ENCODE assay signal across 8 cellular contexts in the genomic region with DNA sequence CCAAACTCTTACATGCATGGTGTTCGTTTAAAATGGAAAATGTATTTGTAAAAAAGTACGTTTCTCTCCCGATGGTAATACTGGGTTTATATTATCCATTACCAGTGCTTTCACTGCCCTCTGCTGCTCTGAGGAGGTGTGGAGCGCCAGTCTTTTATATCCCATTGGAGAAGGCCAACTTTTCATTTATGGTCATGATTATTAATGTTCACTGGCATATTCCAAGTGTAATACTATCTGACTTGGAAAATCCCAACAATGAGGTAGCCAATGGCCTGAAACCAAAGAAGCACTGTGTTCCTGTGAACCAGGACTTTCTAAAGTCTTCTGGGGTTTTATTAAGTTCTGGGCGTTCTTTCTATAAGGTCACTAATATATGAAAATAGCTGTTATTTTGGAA.
DNase-seq lines count a peak whose midpoint lies in the region; ATAC-seq, FAIRE-seq and TF ChIP-seq lines count a peak whose summit lies in the region.

No MANE protein-coding gene starts in this region.

- H3K4me3 ChIP-seq in A673 (ENCODE audit: low read depth, low read length, poor library complexity, severe bottlenecking) (no peak overlapping the region), GM23338 (no peak overlapping the region), OCI-LY7 (ENCODE audit: low read depth, low read length, poor library complexity, severe bottlenecking) (no peak overlapping the region), endothelial cell of umbilical vein (replicated peaks in 1 of 3; ENCODE audit: insufficient read depth in 1 of 3, low read depth in 1 of 3, low read length in 3 of 3) (no peak overlapping the region)

- H3K27me3 Mint-ChIP-seq in GM23338 (ENCODE audit: insufficient read depth, low read depth, poor library complexity) (no peaks in the 10 kb centered on the region), nephron (ENCODE audit: low read depth) (no peaks in the 10 kb centered on the region)
- no peaks in the 10 kb centered on the region for H3K27me3 Mint-ChIP-seq in activated naive CD8-positive, alpha-beta T cell treated with anti-CD3 and anti-CD28 coated beads, Interleukin-2, amount 50 U/mL, for 24 hours

- peaks cover 23% of the 10 kb centered on the region for H3K4me1 Mint-ChIP-seq in GM23338
- peaks cover 68% of the 10 kb centered on the region for H3K4me1 Mint-ChIP-seq in nephron
- peaks cover 9% of the 10 kb centered on the region for H3K4me1 Mint-ChIP-seq in activated naive CD8-positive, alpha-beta T cell treated with anti-CD3 and anti-CD28 coated beads, Interleukin-2, amount 50 U/mL, for 24 hours

- H3K9me3 Mint-ChIP-seq in GM23338 (no peaks in the 10 kb centered on the region), nephron (no peaks in the 10 kb centered on the region)
- no peaks in the 10 kb centered on the region for H3K9me3 Mint-ChIP-seq in activated naive CD8-positive, alpha-beta T cell treated with anti-CD3 and anti-CD28 coated beads, Interleukin-2, amount 50 U/mL, for 24 hours

- TF ChIP-seq CTCF in A673 (conservative IDR thresholded peaks at IDR 0.05; ENCODE audit: low read depth, low read length) (peak; percentile 73), GM23338 (conservative IDR thresholded peaks at IDR 0.05; ENCODE audit: low read depth in 2 of 2) (peak; percentile 88 to 92), OCI-LY7 (conservative IDR thresholded peaks at IDR 0.05; ENCODE audit: low read length) (peak; percentile 61), endothelial cell of umbilical vein (IDR thresholded peaks at IDR 0.05; ENCODE audit: extremely low read depth in 1 of 2, insufficient read depth in 1 of 2, low read depth in 1 of 2, low read length in 2 of 2) (peak; percentile 48 to 54), nephron (IDR thresholded peaks at IDR 0.05; ENCODE audit: unreplicated experiment in 3 of 3) (peak; percentile 64 to 69 (median 68))

- intact Hi-C loops in A673 (cut with micrococcal nuclease; ENCODE audit: unreplicated experiment) (loop anchor here (1.0 to 10.0 kb wide), 3 partner anchors 197 to 305 kb away; no protein-coding TSS in a partner anchor), OCI-LY7 (cut with micrococcal nuclease; ENCODE audit: unreplicated experiment) (no loop called here), endothelial cell of umbilical vein (cut with micrococcal nuclease) (loop anchor here (1.0 to 5.0 kb wide), 5 partner anchors 81 to 305 kb away; partner anchors contain the start of genes SEC24D and SYNPO2)

- H3K27ac ChIP-seq in A673 (ENCODE audit: low read depth, low read length, poor library complexity, severe bottlenecking): no peak overlapping the region
- H3K27ac ChIP-seq in GM23338 (ENCODE audit: low read depth): no peak overlapping the region
- no peak overlapping the region for H3K27ac ChIP-seq in OCI-LY7 (ENCODE audit: low read depth, low read length, poor library complexity, severe bottlenecking)
- no peak overlapping the region for H3K27ac ChIP-seq in endothelial cell of umbilical vein (ENCODE audit: insufficient read depth, low read depth, low read length)

- peak; percentile 68 for DNase-seq in A673 (ENCODE audit: low spot score)
- peak; percentile 56 for DNase-seq in GM23338 (ENCODE audit: low spot score)
- DNase-seq in OCI-LY7 (ENCODE audit: low spot score): peak; percentile 4
- peak; percentile 72 for DNase-seq in endothelial cell of umbilical vein (ENCODE audit: low read depth, low spot score)
- no peak for DNase-seq in activated naive CD8-positive, alpha-beta T cell treated with anti-CD3 and anti-CD28 coated beads, Interleukin-2, amount 50 U/mL, for 24 hours
- no peak for DNase-seq in KG1 (lab: John Stamatoyannopoulos, UW)

- no peak for TF ChIP-seq POLR2A in endothelial cell of umbilical vein (IDR thresholded peaks at IDR 0.05; ENCODE audit: low read depth, low read length)

- H3K36me3 Mint-ChIP-seq in GM23338 (ENCODE audit: low read depth): no peaks in the 10 kb centered on the region
- H3K36me3 Mint-ChIP-seq in nephron (ENCODE audit: low read depth): no peaks in the 10 kb centered on the region
- no peaks in the 10 kb centered on the region for H3K36me3 Mint-ChIP-seq in activated naive CD8-positive, alpha-beta T cell treated with anti-CD3 and anti-CD28 coated beads, Interleukin-2, amount 50 U/mL, for 24 hours (ENCODE audit: low read depth)

- H3K9me3 ChIP-seq in A673 (ENCODE audit: low read depth, low read length, poor library complexity, severe bottlenecking) (no peaks in the 10 kb centered on the region), OCI-LY7 (ENCODE audit: low read length) (no peaks in the 10 kb centered on the region), endothelial cell of umbilical vein (replicated peaks; ENCODE audit: control insufficient read depth, insufficient read depth, low read length) (no peaks in the 10 kb centered on the region)

- H3F3A ChIP-seq in GM23338 (replicated peaks; ENCODE audit: low read depth): no peaks in the 10 kb centered on the region

- H3K4me1 ChIP-seq in A673 (ENCODE audit: insufficient read depth, low read length, poor library complexity, severe bottlenecking) (no peaks in the 10 kb centered on the region), GM23338 (ENCODE audit: insufficient read depth) (peaks cover 20% of the 10 kb centered on the region), OCI-LY7 (ENCODE audit: insufficient read depth, low read length, poor library complexity, severe bottlenecking) (no peaks in the 10 kb centered on the region), endothelial cell of umbilical vein (ENCODE audit: control insufficient read depth, extremely low read depth, insufficient read depth, low read length) (no peaks in the 10 kb centered on the region)

- dilution Hi-C loops in endothelial cell of umbilical vein (cut with MboI; ENCODE audit: extremely low pct_ligation_motif_present, low sequenced_read_pairs): no loop called here

- H3K4me3 Mint-ChIP-seq in GM23338: no peak overlapping the region
- H3K4me3 Mint-ChIP-seq in nephron: peak overlapping the region in 1 of 3 experiments; percentile 65
- H3K4me3 Mint-ChIP-seq in activated naive CD8-positive, alpha-beta T cell treated with anti-CD3 and anti-CD28 coated beads, Interleukin-2, amount 50 U/mL, for 24 hours: no peak overlapping the region

- H3K27ac Mint-ChIP-seq in GM23338 (no peak overlapping the region), nephron (peak overlapping the region; percentile 78 to 95 (median 88))
- H3K27ac Mint-ChIP-seq in activated naive CD8-positive, alpha-beta T cell treated with anti-CD3 and anti-CD28 coated beads, Interleukin-2, amount 50 U/mL, for 24 hours: no peak overlapping the region

- peak; percentile 81 for FAIRE-seq in endothelial cell of umbilical vein (lab: Jason Lieb, UNC)

- H3K27me3 ChIP-seq in A673 (replicated peaks; ENCODE audit: insufficient read depth, low read depth, low read length, poor library complexity) (no peaks in the 10 kb centered on the region), GM23338 (ENCODE audit: insufficient read depth) (no peaks in the 10 kb centered on the region), endothelial cell of umbilical vein (ENCODE audit: control insufficient read depth in 2 of 2, insufficient read depth in 2 of 2, low read length in 2 of 2) (no peaks in the 10 kb centered on the region)

- no peak overlapping the region for H2AFZ ChIP-seq in GM23338
- peak overlapping the region; percentile 15; the same call in 1 of the 2 replicates for H2AFZ ChIP-seq in OCI-LY7 (ENCODE audit: low read length)
- peak overlapping the region; percentile 20 for H2AFZ ChIP-seq in endothelial cell of umbilical vein (ENCODE audit: low read depth, low read length)

- CTCF ChIA-PET in A673 (lab: Charles Lee) (no interaction called here), OCI-LY7 (lab: Charles Lee; ENCODE audit: unreplicated experiment) (no interaction called here), endothelial cell of umbilical vein (lab: Charles Lee) (interaction anchor here (0.5 to 7.3 kb wide), 19 partner anchors 15 to 545 kb away, joined by 3 to 79 read pairs (median 4); partner anchors contain the start of genes METTL14 and SYNPO2)

- H3K79me2 ChIP-seq in GM23338 (replicated peaks; ENCODE audit: insufficient read depth) (no peaks in the 10 kb centered on the region), OCI-LY7 (ENCODE audit: insufficient read depth, low read depth, low read length) (no peaks in the 10 kb centered on the region), endothelial cell of umbilical vein (ENCODE audit: control insufficient read depth, insufficient read depth, low read length) (no peaks in the 10 kb centered on the region)

- BruUV-seq in A673 (replicated peaks; lab: Mats Ljungman, UMichigan) (no TSS peak), OCI-LY7 (replicated peaks; lab: Mats Ljungman, UMichigan) (no TSS peak), endothelial cell of umbilical vein (replicated peaks; lab: Mats Ljungman, UMichigan) (no TSS peak)

- H4K20me1 ChIP-seq in GM23338 (replicated peaks; ENCODE audit: insufficient read depth) (no peaks in the 10 kb centered on the region), OCI-LY7 (ENCODE audit: insufficient read depth, low read length) (no peaks in the 10 kb centered on the region), endothelial cell of umbilical vein (replicated peaks; ENCODE audit: control insufficient read depth, extremely low read depth, insufficient read depth, low read length) (no peaks in the 10 kb centered on the region)

- H3K9ac ChIP-seq in endothelial cell of umbilical vein (replicated peaks; ENCODE audit: extremely low read depth, insufficient read depth, low read length): no peak overlapping the region

- POLR2A ChIA-PET in A673 (lab: Charles Lee; ENCODE audit: low non-redundant PET): interaction anchor here (0.6 kb wide), 1 partner anchor 224 kb away, joined by 4 read pairs; no protein-coding TSS in a partner anchor
- POLR2A ChIA-PET in OCI-LY7 (lab: Charles Lee): no interaction called here
- POLR2A ChIA-PET in endothelial cell of umbilical vein (lab: Charles Lee): no interaction called here

- no peaks in the 10 kb centered on the region for H3K9me1 ChIP-seq in endothelial cell of umbilical vein (replicated peaks; ENCODE audit: control insufficient read depth, extremely low read depth, insufficient read depth, low read length)

- no peak overlapping the region for H3K4me2 ChIP-seq in GM23338
- no peak overlapping the region for H3K4me2 ChIP-seq in OCI-LY7 (ENCODE audit: low read length)
- no peak overlapping the region for H3K4me2 ChIP-seq in endothelial cell of umbilical vein (ENCODE audit: insufficient read depth, low read length)

- no peaks in the 10 kb centered on the region for H3K9me2 ChIP-seq in GM23338 (ENCODE audit: insufficient read depth)
- H3K9me2 ChIP-seq in OCI-LY7 (ENCODE audit: insufficient read depth, low read length): no peaks in the 10 kb centered on the region

- ATAC-seq in GM23338: peak; percentile 72
- no peak for ATAC-seq in activated naive CD8-positive, alpha-beta T cell treated with anti-CD3 and anti-CD28 coated beads, Interleukin-2, amount 50 U/mL, for 24 hours
- ATAC-seq in HG02571 (IDR thresholded peaks at IDR 0.05; ENCODE audit: unreplicated experiment): no peak

- H3K36me3 ChIP-seq in A673 (ENCODE audit: insufficient read depth, low read length, poor library complexity, severe bottlenecking) (no peaks in the 10 kb centered on the region), GM23338 (ENCODE audit: insufficient read depth) (no peaks in the 10 kb centered on the region), OCI-LY7 (ENCODE audit: insufficient read depth, low read length) (no peaks in the 10 kb centered on the region), endothelial cell of umbilical vein (ENCODE audit: control insufficient read depth in 2 of 2, extremely low read depth in 1 of 2, insufficient read depth in 2 of 2, low read length in 2 of 2) (no peaks in the 10 kb centered on the region)

Comparison
In these comparisons a context has a peak if more than half of its experiments do, and no peak if none do; other contexts are left out.
1. DNase-seq: peak in A673 (single experiment), GM23338 (single experiment), OCI-LY7 (single experiment) and endothelial cell of umbilical vein (single experiment); none in activated naive CD8-positive, alpha-beta T cell treated with anti-CD3 and anti-CD28 coated beads, Interleukin-2, amount 50 U/mL, for 24 hours (single experiment) and KG1 (single experiment).
2. H3K27ac Mint-ChIP-seq: peak in nephron (3 of 3); none in GM23338 (single experiment) and activated naive CD8-positive, alpha-beta T cell treated with anti-CD3 and anti-CD28 coated beads, Interleukin-2, amount 50 U/mL, for 24 hours (single experiment).
3. Peak in every context shown above with its lines, with median percentiles within 50 percentile points of each other: CTCF ChIP-seq.